ENCODE assay signal across 9 cellular contexts in genomic region chr1:193408782-193409293, GRCh38.
DNase-seq lines count a peak whose midpoint lies in the region; ATAC-seq and TF ChIP-seq lines count a peak whose summit lies in the region.
"Had no signal": no experiment of that assay in that cellular context is flagged by ENCODE, and none has a peak within 500 bp of the region (broad histone marks: within the 10 kb centered on the region; RNA-seq: fewer than 3 reads in every experiment).

No MANE protein-coding gene starts in this region.

- no peak overlapping the region for H3K4me3 ChIP-seq in effector memory CD4-positive, alpha-beta T cell (ENCODE audit: insufficient read depth, low read depth, low read length, poor library complexity, severe bottlenecking)

- H3K9me3 Mint-ChIP-seq in stimulated activated naive CD8-positive, alpha-beta T cell treated with anti-CD3 and anti-CD28 coated beads, Interleukin-15, Interleukin-2, amounts not matched to agents 100 ng/mL and 50 ng/mL, for 24 hours, result no peaks in the 10 kb centered on the region
- H3K9me3 Mint-ChIP-seq in stimulated activated naive CD8-positive, alpha-beta T cell treated with anti-CD3 and anti-CD28 coated beads, Interleukin-15, amount 100 ng/mL, for 72 hours, result peaks cover 0 to 6% of the 10 kb centered on the region in 2 donors
- peaks cover 9% of the 10 kb centered on the region for H3K9me3 Mint-ChIP-seq in mesothelial cell of epicardium

- H3K9me3 ChIP-seq in effector memory CD4-positive, alpha-beta T cell (ENCODE audit: control insufficient read depth, low read length), result no peaks in the 10 kb centered on the region

- DNase-seq in stimulated activated naive CD8-positive, alpha-beta T cell treated with anti-CD3 and anti-CD28 coated beads, Interleukin-15, amount 100 ng/mL, for 72 hours, result no peak
- DNase-seq in effector memory CD4-positive, alpha-beta T cell, result peak in 2 of 3 donors; percentile 6
- DNase-seq in mesothelial cell of epicardium (ENCODE audit: low spot score in 2 of 2, unreplicated experiment in 2 of 2) (peak; percentile 77 to 90), NCI-H2227 (lab: John Stamatoyannopoulos, UW; ENCODE audit: unreplicated experiment) (no peak), iPS-NIHi11 (ENCODE audit: low spot score) (no peak)
- no peak for DNase-seq in stimulated activated naive CD8-positive, alpha-beta T cell treated with anti-CD3 and anti-CD28 coated beads, Interleukin-15, Interleukin-2, amounts not matched to agents 100 U/mL and 50 U/mL, for 24 hours
- DNase-seq: NCI-H510A had no signal

- H3K36me3 Mint-ChIP-seq in stimulated activated naive CD8-positive, alpha-beta T cell treated with anti-CD3 and anti-CD28 coated beads, Interleukin-15, Interleukin-2, amounts not matched to agents 100 ng/mL and 50 ng/mL, for 24 hours (ENCODE audit: low read depth), result no peaks in the 10 kb centered on the region
- H3K36me3 Mint-ChIP-seq in mesothelial cell of epicardium, result peaks cover 3% of the 10 kb centered on the region

- peaks cover 11% of the 10 kb centered on the region for H3K4me1 ChIP-seq in effector memory CD4-positive, alpha-beta T cell (ENCODE audit: control insufficient read depth, insufficient read depth, low read length, poor library complexity, severe bottlenecking)

- H3K36me3 ChIP-seq in effector memory CD4-positive, alpha-beta T cell (ENCODE audit: control insufficient read depth, insufficient read depth, low read length), result no peaks in the 10 kb centered on the region

- ATAC-seq in stimulated activated naive CD8-positive, alpha-beta T cell treated with anti-CD3 and anti-CD28 coated beads, Interleukin-15, amount 100 ng/mL, for 72 hours, result no peak
- ATAC-seq in HG02970 (IDR thresholded peaks at IDR 0.05; ENCODE audit: low FRiP score, unreplicated experiment), result no peak
- ATAC-seq in stimulated activated naive CD8-positive, alpha-beta T cell treated with anti-CD3 and anti-CD28 coated beads, Interleukin-15, Interleukin-2, amounts not matched to agents 100 U/mL and 50 U/mL, for 24 hours, result no peak

- H3K27me3 ChIP-seq in effector memory CD4-positive, alpha-beta T cell (replicated peaks; ENCODE audit: control insufficient read depth, insufficient read depth, low read length, poor library complexity, severe bottlenecking), result no peaks in the 10 kb centered on the region

- H3K27ac Mint-ChIP-seq in stimulated activated naive CD8-positive, alpha-beta T cell treated with anti-CD3 and anti-CD28 coated beads, Interleukin-15, Interleukin-2, amounts not matched to agents 100 ng/mL and 50 ng/mL, for 24 hours, result peak overlapping the region; percentile 9
- H3K27ac Mint-ChIP-seq in stimulated activated naive CD8-positive, alpha-beta T cell treated with anti-CD3 and anti-CD28 coated beads, Interleukin-15, amount 100 ng/mL, for 72 hours, result no peak overlapping the region
- H3K27ac Mint-ChIP-seq in mesothelial cell of epicardium, result peak overlapping the region; percentile 100

- TF ChIP-seq CTCF in mesothelial cell of epicardium (IDR thresholded peaks at IDR 0.05; ENCODE audit: unreplicated experiment), result no peak

- H3K27me3 Mint-ChIP-seq in stimulated activated naive CD8-positive, alpha-beta T cell treated with anti-CD3 and anti-CD28 coated beads, Interleukin-15, Interleukin-2, amounts not matched to agents 100 ng/mL and 50 ng/mL, for 24 hours, result no peaks in the 10 kb centered on the region
- no peaks in the 10 kb centered on the region for H3K27me3 Mint-ChIP-seq in stimulated activated naive CD8-positive, alpha-beta T cell treated with anti-CD3 and anti-CD28 coated beads, Interleukin-15, amount 100 ng/mL, for 72 hours
- H3K27me3 Mint-ChIP-seq in mesothelial cell of epicardium (ENCODE audit: low read depth), result no peaks in the 10 kb centered on the region

- H3K4me3 Mint-ChIP-seq in stimulated activated naive CD8-positive, alpha-beta T cell treated with anti-CD3 and anti-CD28 coated beads, Interleukin-15, Interleukin-2, amounts not matched to agents 100 ng/mL and 50 ng/mL, for 24 hours, result no peak overlapping the region
- H3K4me3 Mint-ChIP-seq in stimulated activated naive CD8-positive, alpha-beta T cell treated with anti-CD3 and anti-CD28 coated beads, Interleukin-15, amount 100 ng/mL, for 72 hours, result no peak overlapping the region
- H3K4me3 Mint-ChIP-seq in mesothelial cell of epicardium, result peak overlapping the region; percentile 42

- no peak overlapping the region for H3K27ac ChIP-seq in effector memory CD4-positive, alpha-beta T cell (ENCODE audit: insufficient read depth, low read length, poor library complexity, severe bottlenecking)

- H3K4me1 Mint-ChIP-seq in stimulated activated naive CD8-positive, alpha-beta T cell treated with anti-CD3 and anti-CD28 coated beads, Interleukin-15, Interleukin-2, amounts not matched to agents 100 ng/mL and 50 ng/mL, for 24 hours (ENCODE audit: low read depth), result peaks cover 57% of the 10 kb centered on the region
- H3K4me1 Mint-ChIP-seq in stimulated activated naive CD8-positive, alpha-beta T cell treated with anti-CD3 and anti-CD28 coated beads, Interleukin-15, amount 100 ng/mL, for 72 hours, result peaks cover 39% of the 10 kb centered on the region
- H3K4me1 Mint-ChIP-seq in mesothelial cell of epicardium, result peaks cover 46% of the 10 kb centered on the region

Comparison
In these comparisons a context has a peak if more than half of its experiments do, and no peak if none do; other contexts are left out.
1. H3K27ac Mint-ChIP-seq: peak in stimulated activated naive CD8-positive, alpha-beta T cell treated with anti-CD3 and anti-CD28 coated beads, Interleukin-15, Interleukin-2, amounts not matched to agents 100 ng/mL and 50 ng/mL, for 24 hours (single experiment) and mesothelial cell of epicardium (single experiment); none in stimulated activated naive CD8-positive, alpha-beta T cell treated with anti-CD3 and anti-CD28 coated beads, Interleukin-15, amount 100 ng/mL, for 72 hours (0 of 2).
2. DNase-seq: peak in effector memory CD4-positive, alpha-beta T cell (2 of 3) and mesothelial cell of epicardium (2 of 2); none in stimulated activated naive CD8-positive, alpha-beta T cell treated with anti-CD3 and anti-CD28 coated beads, Interleukin-15, amount 100 ng/mL, for 72 hours (0 of 2), NCI-H2227 (single experiment), stimulated activated naive CD8-positive, alpha-beta T cell treated with anti-CD3 and anti-CD28 coated beads, Interleukin-15, Interleukin-2, amounts not matched to agents 100 U/mL and 50 U/mL, for 24 hours (single experiment) and iPS-NIHi11 (single experiment).